Comparison of ENCODE assay signal across 9 cellular contexts in genomic region chr3:176906046-176906905, GRCh38.
DNase-seq lines count a peak whose midpoint lies in the region; ATAC-seq, FAIRE-seq and TF ChIP-seq lines count a peak whose summit lies in the region.
"Had no signal": no experiment of that assay in that cellular context is flagged by ENCODE, and none has a peak within 500 bp of the region (broad histone marks: within the 10 kb centered on the region; RNA-seq: fewer than 3 reads in every experiment).

No MANE protein-coding gene starts in this region.

- TF ChIP-seq CTCF in endothelial cell of umbilical vein (IDR thresholded peaks at IDR 0.05; ENCODE audit: extremely low read depth in 1 of 2, insufficient read depth in 1 of 2, low read depth in 1 of 2, low read length in 2 of 2) (no peak), parathyroid adenoma (IDR thresholded peaks at IDR 0.05) (no peak), stomach (IDR thresholded peaks at IDR 0.05) (no peak)

- no peaks in the 10 kb centered on the region for H3K9me1 ChIP-seq in endothelial cell of umbilical vein (replicated peaks; ENCODE audit: control insufficient read depth, extremely low read depth, insufficient read depth, low read length)

- no peak overlapping the region for H2AFZ ChIP-seq in endothelial cell of umbilical vein (ENCODE audit: low read depth, low read length)
- H2AFZ ChIP-seq in parathyroid adenoma = peak overlapping the region; percentile 45

- no peaks in the 10 kb centered on the region for H3K9me3 ChIP-seq in endothelial cell of umbilical vein (replicated peaks; ENCODE audit: control insufficient read depth, insufficient read depth, low read length)
- no peaks in the 10 kb centered on the region for H3K9me3 ChIP-seq in parathyroid adenoma (ENCODE audit: control insufficient read depth, low read length)
- H3K9me3 ChIP-seq in stomach = no peaks in the 10 kb centered on the region

- CTCF ChIA-PET in endothelial cell of umbilical vein (lab: Charles Lee) = interaction anchor here (0.9 to 1.1 kb wide), 3 partner anchors 9 to 33 kb away, joined by 3 to 5 read pairs (median 3); no protein-coding TSS in a partner anchor

- H3K27me3 ChIP-seq in endothelial cell of umbilical vein (ENCODE audit: control insufficient read depth in 2 of 2, insufficient read depth in 2 of 2, low read length in 2 of 2) (peaks cover 5% of the 10 kb centered on the region in 2 experiments), parathyroid adenoma (ENCODE audit: control insufficient read depth, insufficient read depth, low read length) (no peaks in the 10 kb centered on the region), stomach (no peaks in the 10 kb centered on the region)

- intact Hi-C loops in endothelial cell of umbilical vein (cut with micrococcal nuclease) (no loop called here), stomach (cut with DNase I; ENCODE audit: low total_unique reads) (no loop called here)

- H3K4me2 ChIP-seq in endothelial cell of umbilical vein (ENCODE audit: insufficient read depth, low read length) = no peak overlapping the region
- H3K4me2 ChIP-seq in parathyroid adenoma (ENCODE audit: low read length) = no peak overlapping the region

- dilution Hi-C loops in endothelial cell of umbilical vein (cut with MboI; ENCODE audit: extremely low pct_ligation_motif_present, low sequenced_read_pairs) = no loop called here

- H3K36me3 ChIP-seq in endothelial cell of umbilical vein (ENCODE audit: control insufficient read depth in 2 of 2, extremely low read depth in 1 of 2, insufficient read depth in 2 of 2, low read length in 2 of 2) (no peaks in the 10 kb centered on the region), parathyroid adenoma (ENCODE audit: control insufficient read depth, insufficient read depth, low read length) (no peaks in the 10 kb centered on the region), stomach (no peaks in the 10 kb centered on the region)

- POLR2A ChIA-PET in endothelial cell of umbilical vein (lab: Charles Lee) = no interaction called here

- ATAC-seq in GM18502 (IDR thresholded peaks at IDR 0.05; ENCODE audit: poor library complexity, unreplicated experiment) = no peak

- BruUV-seq in endothelial cell of umbilical vein (replicated peaks; lab: Mats Ljungman, UMichigan) = no TSS peak

- no peak for TF ChIP-seq EP300 in stomach (IDR thresholded peaks at IDR 0.05)

- H3K4me1 ChIP-seq in endothelial cell of umbilical vein (ENCODE audit: control insufficient read depth, extremely low read depth, insufficient read depth, low read length) (no peaks in the 10 kb centered on the region), parathyroid adenoma (no peaks in the 10 kb centered on the region), stomach (peaks cover 0 to 20% (median 0%) of the 10 kb centered on the region in 4 donors)

- H3K4me3 ChIP-seq in endothelial cell of umbilical vein (replicated peaks in 1 of 3; ENCODE audit: insufficient read depth in 1 of 3, low read depth in 1 of 3, low read length in 3 of 3) (no peak overlapping the region), parathyroid adenoma (ENCODE audit: low read depth, low read length) (no peak overlapping the region), stomach (no peak overlapping the region)

- TF ChIP-seq POLR2A in H54 (IDR thresholded peaks at IDR 0.05; ENCODE audit: low read depth, low read length) = no peak
- TF ChIP-seq POLR2A in endothelial cell of umbilical vein (IDR thresholded peaks at IDR 0.05; ENCODE audit: low read depth, low read length) = no peak
- no peak for TF ChIP-seq POLR2A in stomach (IDR thresholded peaks at IDR 0.05)

- FAIRE-seq in H54 (lab: Jason Lieb, UNC) (peak; percentile 69), endothelial cell of umbilical vein (lab: Jason Lieb, UNC) (peak; percentile 38)

- H3K79me2 ChIP-seq in endothelial cell of umbilical vein (ENCODE audit: control insufficient read depth, insufficient read depth, low read length) (no peaks in the 10 kb centered on the region), parathyroid adenoma (no peaks in the 10 kb centered on the region)

- H4K20me1 ChIP-seq in endothelial cell of umbilical vein (replicated peaks; ENCODE audit: control insufficient read depth, extremely low read depth, insufficient read depth, low read length) = no peaks in the 10 kb centered on the region

- no peak overlapping the region for H3K9ac ChIP-seq in endothelial cell of umbilical vein (replicated peaks; ENCODE audit: extremely low read depth, insufficient read depth, low read length)
- H3K9ac ChIP-seq in parathyroid adenoma = no peak overlapping the region

- WGBS in stomach, 5 donors = 35 to 43% (median 40%) methylated on average over 5 of the region's 5 CpGs

- H3K27ac ChIP-seq in endothelial cell of umbilical vein (ENCODE audit: insufficient read depth, low read depth, low read length) (no peak overlapping the region), parathyroid adenoma (no peak overlapping the region), stomach (peak overlapping the region in 2 of 5 donors; percentile 44 to 57)

- DNase-seq in H54 (ENCODE audit: insufficient read length, low spot score) (no peak), NCI-H226 (peak; percentile 42), endothelial cell of umbilical vein (ENCODE audit: low read depth, low spot score) (peak; percentile 88), NK-92 (lab: John Stamatoyannopoulos, UW; ENCODE audit: unreplicated experiment) (no peak), stomach (no peak), OCI-M2 (lab: John Stamatoyannopoulos, UW; ENCODE audit: unreplicated experiment) (no peak)
- DNase-seq: effector memory CD4-positive, alpha-beta T cell had no signal

TF ChIP-seq in endothelial cell of umbilical vein, 7 proteins besides CTCF, POLR2A, EP300 and RAD21:
- TF ChIP-seq POLR2AphosphoS5 (IDR thresholded peaks at IDR 0.05; ENCODE audit: insufficient read depth, low read depth, low read length) = no peak
- no peak for TF ChIP-seq EZH2 (IDR thresholded peaks at IDR 0.05; ENCODE audit: borderline replicate concordance, low read depth, low read length, severe bottlenecking)
- no peak for TF ChIP-seq FOS (IDR thresholded peaks at IDR 0.05; ENCODE audit: borderline replicate concordance, insufficient read depth, low read length)
- TF ChIP-seq MYC (IDR thresholded peaks at IDR 0.05; ENCODE audit: low read depth, low read length) = no peak
- TF ChIP-seq MAX (IDR thresholded peaks at IDR 0.05; ENCODE audit: insufficient read depth, insufficient read length) = no peak
- no peak for TF ChIP-seq JUN (IDR thresholded peaks at IDR 0.05; ENCODE audit: borderline replicate concordance, insufficient read depth, insufficient read length, low read depth)
- no peak for TF ChIP-seq GATA2 (IDR thresholded peaks at IDR 0.05; ENCODE audit: insufficient read depth, insufficient read length, low read depth, low read length)

Comparison
In these comparisons a context has a peak if more than half of its experiments do, and no peak if none do; other contexts are left out.
1. DNase-seq: peak in NCI-H226 (single experiment) and endothelial cell of umbilical vein (single experiment); none in H54 (single experiment), NK-92 (single experiment), stomach (single experiment) and OCI-M2 (single experiment).